In the genomic region with DNA sequence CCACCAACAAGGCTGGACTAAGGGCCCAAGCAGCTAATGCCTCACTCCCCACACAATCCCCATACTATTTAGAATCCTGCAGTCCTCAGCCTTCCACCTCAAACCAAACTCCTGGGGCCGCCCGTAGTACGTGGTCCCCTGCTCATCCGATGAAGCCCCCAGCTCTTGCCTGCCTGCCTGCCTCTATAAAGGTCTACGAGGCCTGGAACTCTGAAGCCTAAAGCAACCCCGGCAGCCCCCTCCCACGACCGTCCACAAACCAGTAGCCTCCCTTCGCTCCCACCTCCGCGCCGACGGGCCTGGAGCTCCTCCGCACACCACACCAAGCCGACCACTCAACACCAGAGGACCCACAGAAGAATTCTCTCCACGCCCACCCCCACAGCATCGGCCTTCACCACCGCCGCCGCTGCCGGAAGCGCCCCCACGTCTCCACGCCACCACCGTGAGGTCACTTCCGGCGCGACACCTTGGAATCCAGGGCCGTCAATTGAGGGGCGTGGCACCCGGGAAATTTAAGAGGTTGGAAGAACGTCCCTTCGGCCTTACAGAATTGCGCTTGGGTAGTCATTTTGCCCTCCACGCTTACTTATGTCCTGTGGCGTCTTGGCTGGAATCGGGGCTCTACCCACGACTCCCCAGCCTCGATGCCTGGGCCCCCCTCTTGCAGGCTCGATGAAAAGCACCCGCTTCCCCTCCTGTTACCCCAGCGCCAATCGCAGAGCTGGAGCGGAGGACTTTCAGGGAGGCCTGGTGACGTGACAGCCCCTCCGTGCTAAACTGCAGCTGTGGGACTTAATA, we compare ENCODE assay signal across 8 cellular contexts. TPM values are rescaled to one million over a fixed set of nuclear protein-coding genes. Genes with fewer than 3 reads are reported as not detected.
A peak's percentile ranks its signal among the peaks of the same experiment; 100 is the strongest.
DNase-seq lines count a peak whose midpoint lies in the region; ATAC-seq and TF ChIP-seq lines count a peak whose summit lies in the region.

A gene with protein sequence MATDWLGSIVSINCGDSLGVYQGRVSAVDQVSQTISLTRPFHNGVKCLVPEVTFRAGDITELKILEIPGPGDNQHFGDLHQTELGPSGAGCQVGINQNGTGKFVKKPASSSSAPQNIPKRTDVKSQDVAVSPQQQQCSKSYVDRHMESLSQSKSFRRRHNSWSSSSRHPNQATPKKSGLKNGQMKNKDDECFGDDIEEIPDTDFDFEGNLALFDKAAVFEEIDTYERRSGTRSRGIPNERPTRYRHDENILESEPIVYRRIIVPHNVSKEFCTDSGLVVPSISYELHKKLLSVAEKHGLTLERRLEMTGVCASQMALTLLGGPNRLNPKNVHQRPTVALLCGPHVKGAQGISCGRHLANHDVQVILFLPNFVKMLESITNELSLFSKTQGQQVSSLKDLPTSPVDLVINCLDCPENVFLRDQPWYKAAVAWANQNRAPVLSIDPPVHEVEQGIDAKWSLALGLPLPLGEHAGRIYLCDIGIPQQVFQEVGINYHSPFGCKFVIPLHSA (minus strand): TSS at position 428 of the 801 bp plus-strand sequence. CDS start 20,900 bp downstream, outside the sequence.

- TF ChIP-seq CTCF in epithelial cell of proximal tubule (conservative IDR thresholded peaks at IDR 0.05; ENCODE audit: low read depth, low read length) = no peak

- H3K4me3 ChIP-seq in HUES64 (ENCODE audit: low read length) (peak within 1 kb of the TSS; percentile 76), epithelial cell of proximal tubule (ENCODE audit: low read depth, low read length) (peak within 1 kb of the TSS; percentile 96)

- peak within 1 kb of the TSS; percentile 43 for H3K27ac ChIP-seq in HUES64 (ENCODE audit: low read depth, low read length)

- DNase-seq in CD1c-positive myeloid dendritic cell (ENCODE audit: extremely low spot score) (peak; percentile 93), OCI-M1 (lab: John Stamatoyannopoulos, UW) (peak; percentile 91), activated T-cell treated with anti-CD3 and anti-CD28 coated beads for 48 hours (ENCODE audit: low read depth) (peak; percentile 81), epithelial cell of proximal tubule (ENCODE audit: low read depth) (no peak), mucosa of gallbladder (ENCODE audit: low spot score) (peak; percentile 90)
- DNase-seq in stimulated activated CD8-positive, alpha-beta memory T cell treated with anti-CD3 and anti-CD28 coated beads, Interleukin-4, amount 100 ng/mL, for 24 hours (ENCODE audit: low read depth) = peak; percentile 84

- H3K9ac ChIP-seq in HUES64 (ENCODE audit: low read depth, low read length) = peak within 1 kb of the TSS; percentile 81

- under 1% methylated on average over 46 of the region's 46 CpGs for WGBS in HUES64

- ATAC-seq in GM19467 (IDR thresholded peaks at IDR 0.05; ENCODE audit: unreplicated experiment) = peak; percentile 75

- H3K36me3 ChIP-seq in HUES64 (ENCODE audit: insufficient read depth, low read length) = no peaks in the 10 kb centered on the region

- peaks cover 6% of the 10 kb centered on the region; the same call in 1 of the 2 replicates for H3K4me1 ChIP-seq in HUES64 (ENCODE audit: insufficient read depth, low read length)

- H3K9me3 ChIP-seq in HUES64 (ENCODE audit: insufficient read depth, low read depth, low read length) = no peaks in the 10 kb centered on the region

- H3K27me3 ChIP-seq in HUES64 (ENCODE audit: insufficient read depth, low read length) = peaks cover 4% of the 10 kb centered on the region; the same call in 1 of the 2 replicates

RNA-seq across cellular contexts. Expression of the gene that starts here (rescaled TPM):
- polyA plus RNA-seq in HUES64 (2013, experiment 1 of 2) = 23.9 TPM
- 25.2 TPM for polyA plus RNA-seq in HUES64 (2013, experiment 2 of 2)
- total RNA-seq in epithelial cell of proximal tubule (11.0 and 12.8 TPM in 2 replicates), mucosa of gallbladder (35.9 TPM)
